ENCODE assay signal across 10 cellular contexts in genomic region chr11:43579919-43580276, GRCh38.
DNase-seq lines count a peak whose midpoint lies in the region; ATAC-seq and TF ChIP-seq lines count a peak whose summit lies in the region.
"Had no signal": no experiment of that assay in that cellular context is flagged by ENCODE, and none has a peak within 500 bp of the region (broad histone marks: within the 10 kb centered on the region; RNA-seq: fewer than 3 reads in every experiment).

No MANE protein-coding gene starts in this region.

- H3F3A ChIP-seq in GM23248 (ENCODE audit: insufficient read depth) (peaks cover 3% of the 10 kb centered on the region; the same call in 1 of the 2 replicates), SU-DHL-6 (ENCODE audit: insufficient read depth) (no peaks in the 10 kb centered on the region)

- no peak for DNase-seq in GM23248
- DNase-seq in fibroblast of pulmonary artery (ENCODE audit: low read depth): no peak
- no peak for DNase-seq in skeletal muscle cell (ENCODE audit: low read depth)
- DNase-seq in GM20000 (ENCODE audit: low spot score): no peak
- DNase-seq: activated CD4-positive, alpha-beta T cell treated with anti-CD3 and anti-CD28 coated beads, Interleukin-2, amount 50 U/mL, for 1 hour; NCI-H1048 had no signal

- H3K4me2 ChIP-seq in GM23248 (ENCODE audit: unreplicated experiment) (peak overlapping the region; percentile 90), SU-DHL-6 (ENCODE audit: low read depth, low read length, poor library complexity, severe bottlenecking) (peak overlapping the region; percentile 64)

- H3K27ac ChIP-seq in GM23248: no peak overlapping the region
- H3K27ac ChIP-seq in SU-DHL-6 (ENCODE audit: low read depth, low read length): no peak overlapping the region

- H3K36me3 ChIP-seq in GM23248 (ENCODE audit: low read depth) (no peaks in the 10 kb centered on the region), SU-DHL-6 (ENCODE audit: low read length) (no peaks in the 10 kb centered on the region)

- peaks cover 16% of the 10 kb centered on the region for H3K4me1 ChIP-seq in GM23248 (ENCODE audit: insufficient read depth)

- H3K9me3 ChIP-seq in GM23248 (ENCODE audit: low read depth): no peaks in the 10 kb centered on the region
- H3K9me3 ChIP-seq in SU-DHL-6 (ENCODE audit: insufficient read depth, low read length): no peaks in the 10 kb centered on the region

- H3K4me3 ChIP-seq in GM23248 (peak overlapping the region; percentile 77), SU-DHL-6 (ENCODE audit: insufficient read depth, low read length, poor library complexity, severe bottlenecking) (peak overlapping the region; percentile 59), fibroblast of pulmonary artery (replicated peaks; ENCODE audit: low read depth, low read length) (peak overlapping the region; percentile 52), skeletal muscle cell (ENCODE audit: low read depth, low read length) (peak overlapping the region; percentile 58)

- TF ChIP-seq CTCF in SU-DHL-6 (IDR thresholded peaks at IDR 0.05; ENCODE audit: insufficient read depth, low read length, poor library complexity, severe bottlenecking) (no peak), fibroblast of pulmonary artery (IDR thresholded peaks at IDR 0.05; ENCODE audit: low read length, missing control alignments) (no peak), GM20000 (IDR thresholded peaks at IDR 0.05; ENCODE audit: extremely low read depth, missing control alignments) (no peak)

- no peaks in the 10 kb centered on the region for H4K20me1 ChIP-seq in GM23248 (ENCODE audit: insufficient read depth)
- no peaks in the 10 kb centered on the region for H4K20me1 ChIP-seq in SU-DHL-6 (ENCODE audit: low read depth, low read length)

- ATAC-seq in HG02642 (IDR thresholded peaks at IDR 0.05; ENCODE audit: poor library complexity, unreplicated experiment) (no peak), HG02884 (IDR thresholded peaks at IDR 0.05; ENCODE audit: unreplicated experiment) (no peak), GM19455 (IDR thresholded peaks at IDR 0.05; ENCODE audit: unreplicated experiment) (no peak)

- peak overlapping the region; percentile 64; the same call in 1 of the 2 replicates for H3K9ac ChIP-seq in GM23248
- peak overlapping the region; percentile 42 for H3K9ac ChIP-seq in SU-DHL-6 (ENCODE audit: low read length)

- H3K79me2 ChIP-seq in GM23248 (ENCODE audit: insufficient read depth) (no peaks in the 10 kb centered on the region), SU-DHL-6 (ENCODE audit: insufficient read depth, low read length) (no peaks in the 10 kb centered on the region)

- in situ Hi-C loops in GM23248 (cut with MboI): loop anchor here (10.0 kb wide), 1 partner anchor 65 kb away; no protein-coding TSS in a partner anchor

- H2AFZ ChIP-seq in GM23248 (peak overlapping the region; percentile 82), SU-DHL-6 (ENCODE audit: low read depth, low read length, severe bottlenecking) (no peak overlapping the region)

- 0% methylated on average over 1 to 5 of the region's 5 CpGs for WGBS in GM23248 (ENCODE audit: low coverage in 1 of 2, low lambda C conversion rate in 2 of 2, missing lambda C conversion rate in 2 of 2), 2 experiments

- H3K9me2 ChIP-seq in GM23248 (ENCODE audit: insufficient read depth): no peaks in the 10 kb centered on the region
- H3K9me2 ChIP-seq in SU-DHL-6 (replicated peaks; ENCODE audit: insufficient read depth, low read length): no peaks in the 10 kb centered on the region

- H3K27me3 ChIP-seq in GM23248 (replicated peaks; ENCODE audit: insufficient read depth) (peaks cover 25% of the 10 kb centered on the region), SU-DHL-6 (ENCODE audit: low read length) (no peaks in the 10 kb centered on the region)
